Comparison of ENCODE assay signal across 28 cellular contexts in the genomic region with DNA sequence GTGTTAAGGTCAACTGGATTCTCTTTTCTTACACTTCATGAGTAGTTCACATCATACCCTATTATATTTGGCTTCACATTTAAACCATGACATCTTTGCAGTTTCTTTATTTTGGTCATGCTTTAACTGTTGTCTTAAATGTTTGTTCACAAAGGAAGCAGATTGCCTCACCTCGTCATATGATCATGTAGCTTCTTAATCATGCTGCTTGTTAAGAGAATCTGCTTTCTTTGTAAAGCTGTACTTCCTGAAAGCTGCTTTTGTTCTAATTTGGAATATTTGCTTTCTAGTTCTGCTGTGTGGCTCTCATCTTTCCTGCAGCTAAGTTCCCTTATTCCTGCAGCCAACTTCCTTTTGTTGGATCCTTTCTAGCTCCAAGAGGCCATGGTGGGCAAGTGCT.
"Had no signal": no experiment of that assay in that cellular context is flagged by ENCODE, and none has a peak within 500 bp of the region (broad histone marks: within the 10 kb centered on the region; RNA-seq: fewer than 3 reads in every experiment).

No MANE protein-coding gene starts in this region.

- DNase-seq: activated CD4-positive, alpha-beta memory T cell treated with anti-CD3 and anti-CD28 coated beads for 36 hours; activated CD4-positive, alpha-beta T cell treated with anti-CD3 and anti-CD28 coated beads, Interleukin-2, amount 10 ng/mL, durations not matched to agents 24 days and 14 days; activated CD4-positive, CD25-positive, alpha-beta regulatory T cell treated with anti-CD3 and anti-CD28 coated beads, Interleukin-2, amount 50 U/mL, for 72 hours; activated CD8-positive, alpha-beta memory T cell treated with anti-CD3 and anti-CD28 coated beads, Interleukin-2, amount 50 U/mL, for 48 hours; activated naive CD8-positive, alpha-beta T cell treated with anti-CD3 and anti-CD28 coated beads, Interleukin-2, amount 50 U/mL, for 24 hours; activated T-cell treated with anti-CD3 and anti-CD28 coated beads, Interleukin-2, amount 50 U/mL, for 4 hours; colonic mucosa; effector CD8-positive, alpha-beta T cell; erythroblast; gastrocnemius medialis; glutamatergic neuron; kidney; left colon; mammary epithelial cell; nephron progenitor cell; ovary; retina; small intestine; stimulated activated CD4-positive, alpha-beta T cell treated with anti-CD3 and anti-CD28 coated beads, Interleukin-4, amount 100 ng/mL, for 24 hours; T-helper 17 cell; T1000; trophoblast cell; uterus had no signal

- H3K4me3 ChIP-seq: colonic mucosa, gastrocnemius medialis, hepatocyte, ovary, thoracic aorta, uterus had no signal

- H3K27me3 ChIP-seq: hepatocyte, ovary, uterus had no signal

- H3K4me2 ChIP-seq: hepatocyte had no signal

- H3K9me3 ChIP-seq: colonic mucosa, ovary, thoracic aorta had no signal

- H3K27ac ChIP-seq: colonic mucosa, gastrocnemius medialis, hepatocyte, ovary, thoracic aorta, uterus had no signal

- H3K4me1 ChIP-seq: colonic mucosa, uterus had no signal

- H3K79me2 ChIP-seq: hepatocyte had no signal

- H2AFZ ChIP-seq: hepatocyte had no signal

- ATAC-seq: activated naive CD8-positive, alpha-beta T cell treated with anti-CD3 and anti-CD28 coated beads, Interleukin-2, amount 50 U/mL, for 24 hours; activated T-cell treated with anti-CD3 and anti-CD28 coated beads, Interleukin-2, amount 50 U/mL, for 4 hours; activated T-helper 17 cell treated with anti-CD3 and anti-CD28 coated beads, Interleukin-2, amount 50 U/mL, for 72 hours; gastrocnemius medialis; left colon; sciatic nerve; stimulated activated effector memory CD8-positive, alpha-beta T cell treated with anti-CD3 and anti-CD28 coated beads, Interleukin-12 subunit alpha, Interleukin-12 subunit beta, amount 100 ng/mL, for 72 hours; T-helper 17 cell had no signal

- H3K36me3 ChIP-seq: colonic mucosa, gastrocnemius medialis, ovary, thoracic aorta, uterus had no signal
